8 cellular contexts compared by ENCODE assay signal in genomic region chr17:50064253-50064991, GRCh38. TPM values are rescaled to one million over a fixed set of nuclear protein-coding genes. Genes with fewer than 3 reads are reported as not detected.
DNase-seq lines count a peak whose midpoint lies in the region; ATAC-seq and TF ChIP-seq lines count a peak whose summit lies in the region.

No MANE protein-coding gene starts in this region.

- H3K27ac Mint-ChIP-seq in effector memory CD8-positive, alpha-beta T cell = no peak overlapping the region

- DNase-seq in cardiac muscle cell (ENCODE audit: low read depth in 1 of 2, low spot score in 1 of 2) = peak; percentile 56 to 94
- DNase-seq in cardiac septum (ENCODE audit: low spot score) = no peak
- DNase-seq in dermis blood vessel endothelial cell = peak; percentile 82
- DNase-seq in NCI-H82 treated with DMSO at 0.1 percent for 48 hours (lab: John Stamatoyannopoulos, UW; ENCODE audit: unreplicated experiment) = no peak
- no peak for DNase-seq in effector memory CD8-positive, alpha-beta T cell

- H3K4me1 ChIP-seq in cardiac muscle cell (ENCODE audit: low read depth) (peaks cover 50% of the 10 kb centered on the region), mucosa of stomach (ENCODE audit: control insufficient read depth, insufficient read depth, low read length) (peaks cover 49% of the 10 kb centered on the region)

- H3K27me3 Mint-ChIP-seq in effector memory CD8-positive, alpha-beta T cell = no peaks in the 10 kb centered on the region

- H3K9me3 ChIP-seq in cardiac muscle cell (ENCODE audit: low read depth) (no peaks in the 10 kb centered on the region), mucosa of stomach (ENCODE audit: control insufficient read depth, low read length) (no peaks in the 10 kb centered on the region)

- H3K4me3 Mint-ChIP-seq in effector memory CD8-positive, alpha-beta T cell = no peak overlapping the region

- H3K4me3 ChIP-seq in cardiac muscle cell (no peak overlapping the region), mucosa of stomach (ENCODE audit: low read length) (no peak overlapping the region)

- TF ChIP-seq CTCF in cardiac muscle cell (IDR thresholded peaks at IDR 0.05; ENCODE audit: low read depth, low read length) = no peak

- ATAC-seq in HG03521 (IDR thresholded peaks at IDR 0.05; ENCODE audit: unreplicated experiment) (no peak), GM21447 (IDR thresholded peaks at IDR 0.05; ENCODE audit: unreplicated experiment) (no peak)
- no peak for ATAC-seq in effector memory CD8-positive, alpha-beta T cell (replicated peaks)

- H3K27me3 ChIP-seq in cardiac muscle cell (no peaks in the 10 kb centered on the region), mucosa of stomach (ENCODE audit: control insufficient read depth, insufficient read depth, low read length) (no peaks in the 10 kb centered on the region)

- H3K36me3 ChIP-seq in cardiac muscle cell = peaks cover 4% of the 10 kb centered on the region
- no peaks in the 10 kb centered on the region for H3K36me3 ChIP-seq in mucosa of stomach (ENCODE audit: control insufficient read depth, insufficient read depth, low read length)

- no peaks in the 10 kb centered on the region for H3K4me1 Mint-ChIP-seq in effector memory CD8-positive, alpha-beta T cell (ENCODE audit: low read depth in 2 of 2)

- H3K9ac ChIP-seq in mucosa of stomach (ENCODE audit: low read length) = peak overlapping the region; percentile 19

- H3K9me3 Mint-ChIP-seq in effector memory CD8-positive, alpha-beta T cell = no peaks in the 10 kb centered on the region

- H3K36me3 Mint-ChIP-seq in effector memory CD8-positive, alpha-beta T cell (ENCODE audit: insufficient read depth) = peaks cover 8% of the 10 kb centered on the region

- intact Hi-C loops in cardiac septum (cut with DNase I) = loop anchor here (5.0 kb wide), 1 partner anchor 33 kb away; the partner anchor contains the start of gene PDK2

- H3K27ac ChIP-seq in cardiac muscle cell = peak overlapping the region; percentile 85

RNA-seq across cellular contexts. Expression of gene ITGA3, which starts 8.5 kb away (rescaled TPM):
- total RNA-seq in cardiac muscle cell = 40.6 and 41.9 TPM in 2 replicates
- polyA plus RNA-seq in cardiac muscle cell = 20.5 and 32.7 TPM in 2 replicates
- total RNA-seq in cardiac septum = 57.8 TPM
- total RNA-seq in dermis blood vessel endothelial cell = 116 and 190 TPM in 2 replicates

RNA-seq across cellular contexts. Expression of gene PDK2, which starts 30.7 kb away (rescaled TPM):
- 79.5 and 88.5 TPM in 2 replicates for total RNA-seq in cardiac muscle cell
- 146 and 156 TPM in 2 replicates for polyA plus RNA-seq in cardiac muscle cell
- 131 TPM for total RNA-seq in cardiac septum
- total RNA-seq in dermis blood vessel endothelial cell = 12.3 and 20.8 TPM in 2 replicates

Comparison
In these comparisons a context has a peak if more than half of its experiments do, and no peak if none do; other contexts are left out.
1. DNase-seq: peak in cardiac muscle cell (2 of 2) and dermis blood vessel endothelial cell (single experiment); none in cardiac septum (single experiment), NCI-H82 treated with DMSO at 0.1 percent for 48 hours (single experiment) and effector memory CD8-positive, alpha-beta T cell (0 of 3).